ENCODE assay signal across 2 cellular contexts in the genomic region with DNA sequence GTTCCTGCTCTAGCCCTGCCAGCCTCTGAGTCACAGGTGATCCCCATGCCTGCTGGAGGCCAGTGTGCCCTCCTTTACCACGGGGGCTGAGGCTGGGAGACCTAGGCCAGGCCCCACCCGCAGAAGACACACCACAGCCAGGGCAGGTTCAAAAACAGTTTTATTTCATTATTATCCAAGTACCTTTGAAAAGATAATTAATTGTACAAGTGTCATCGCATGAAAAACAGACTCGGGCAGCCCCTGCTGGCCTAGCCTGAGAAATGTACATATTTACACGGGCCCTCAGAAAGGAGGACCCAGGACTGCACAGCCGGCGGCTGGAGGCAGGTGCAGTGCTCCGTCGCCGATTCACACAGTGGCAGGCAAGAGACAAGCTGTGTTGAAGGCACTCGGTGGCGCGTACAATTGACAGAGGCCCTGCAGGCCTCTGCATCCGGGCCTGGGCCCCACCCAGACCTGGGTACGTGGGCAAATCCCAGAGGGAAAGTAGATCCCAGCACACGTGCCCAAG.
A peak's percentile ranks its signal among the peaks of the same experiment; 100 is the strongest.
TF ChIP-seq lines count a peak whose summit lies in the region.

No MANE protein-coding gene starts in this region.

TF ChIP-seq in HepG2, 621 proteins besides CTCF, POLR2A, EP300 and RAD21:
- TF ChIP-seq ZNF766 (CRISPR knock-in tag; IDR thresholded peaks at IDR 0.05; ENCODE audit: borderline replicate concordance) (no peak), AGO2 (optimal IDR thresholded peaks at IDR 0.05; ENCODE audit: low read depth, low read length) (peak; percentile 4), ZBTB38 (CRISPR knock-in tag; IDR thresholded peaks at IDR 0.05) (peak; percentile 46; the same call in 1 of the 2 replicates), EEA1 (CRISPR knock-in tag; IDR thresholded peaks at IDR 0.05; ENCODE audit: borderline replicate concordance) (no peak)
- TF ChIP-seq, protein P1, sequence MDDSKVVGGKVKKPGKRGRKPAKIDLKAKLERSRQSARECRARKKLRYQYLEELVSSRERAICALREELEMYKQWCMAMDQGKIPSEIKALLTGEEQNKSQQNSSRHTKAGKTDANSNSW (CRISPR knock-in tag; IDR thresholded peaks at IDR 0.05; ENCODE audit: borderline replicate concordance) = no peak

TF ChIP-seq in GM12891, 5 proteins besides CTCF, POLR2A, EP300 and RAD21:
- no peak for TF ChIP-seq TAF1 (IDR thresholded peaks at IDR 0.05; ENCODE audit: low read depth, low read length)
- TF ChIP-seq POLR2AphosphoS5 (IDR thresholded peaks at IDR 0.05; ENCODE audit: low read depth, low read length) = no peak
- TF ChIP-seq POU2F2 (IDR thresholded peaks at IDR 0.05; ENCODE audit: low read depth, low read length) = no peak
- TF ChIP-seq SPI1 (IDR thresholded peaks at IDR 0.05; ENCODE audit: low read depth, low read length) = no peak
- TF ChIP-seq PAX5 (IDR thresholded peaks at IDR 0.05; ENCODE audit: insufficient read depth, low read length, severe bottlenecking) = no peak
